Comparison of ENCODE assay signal across 16 cellular contexts in genomic region chr7:214410-215212, GRCh38. TPM values are rescaled to one million over a fixed set of nuclear protein-coding genes. Genes with fewer than 3 reads are reported as not detected.
A peak's percentile ranks its signal among the peaks of the same experiment; 100 is the strongest.
DNase-seq lines count a peak whose midpoint lies in the region; ATAC-seq and TF ChIP-seq lines count a peak whose summit lies in the region.
"Had no signal": no experiment of that assay in that cellular context is flagged by ENCODE, and none has a peak within 500 bp of the region (broad histone marks: within the 10 kb centered on the region; RNA-seq: fewer than 3 reads in every experiment).

No MANE protein-coding gene starts in this region.

- no peaks in the 10 kb centered on the region for H3K27me3 Mint-ChIP-seq in Calu3 (ENCODE audit: unreplicated experiment)
- H3K27me3 Mint-ChIP-seq: activated naive CD8-positive, alpha-beta T cell treated with anti-CD3 and anti-CD28 coated beads for 36 hours; natural killer cell treated with Interleukin-12 subunit alpha and Interleukin-12 subunit beta and Interleukin-15 and Interleukin-18, amount 100 ng/mL, for 72 hours had no signal

- H3K18ac ChIP-seq in neuronal stem cell (ENCODE audit: low read length), result peak overlapping the region; percentile 7

- H4K8ac ChIP-seq in neuronal stem cell (ENCODE audit: low read depth, low read length), result no peak overlapping the region

- peak overlapping the region; percentile 79 for H3K27ac Mint-ChIP-seq in Calu3 (ENCODE audit: unreplicated experiment)
- H3K27ac Mint-ChIP-seq: activated CD8-positive, alpha-beta T cell treated with anti-CD3 and anti-CD28 coated beads, Interleukin-2, amount 10 ng/mL, durations not matched to agents 7 days and 5 days; activated naive CD8-positive, alpha-beta T cell treated with anti-CD3 and anti-CD28 coated beads for 36 hours; natural killer cell treated with Interleukin-12 subunit alpha and Interleukin-12 subunit beta and Interleukin-15 and Interleukin-18, amount 100 ng/mL, for 72 hours had no signal

- POLR2A ChIA-PET in RWPE1 (lab: Yijun Ruan, JAX; ENCODE audit: low non-redundant PET), result no interaction called here

- peaks cover 24% of the 10 kb centered on the region for H3K4me1 Mint-ChIP-seq in Calu3 (ENCODE audit: low read depth, unreplicated experiment)
- H3K4me1 Mint-ChIP-seq: activated naive CD8-positive, alpha-beta T cell treated with anti-CD3 and anti-CD28 coated beads for 36 hours had no signal

- no peak for ATAC-seq in HG02840 (IDR thresholded peaks at IDR 0.05; ENCODE audit: low FRiP score, unreplicated experiment)
- ATAC-seq in HG02852 (IDR thresholded peaks at IDR 0.05; ENCODE audit: unreplicated experiment), result no peak
- ATAC-seq: activated CD8-positive, alpha-beta T cell treated with anti-CD3 and anti-CD28 coated beads, Interleukin-2, amount 10 ng/mL, durations not matched to agents 7 days and 5 days; natural killer cell treated with Interleukin-12 subunit alpha and Interleukin-12 subunit beta and Interleukin-15 and Interleukin-18, amount 100 ng/mL, for 72 hours had no signal

- H3K9me3 Mint-ChIP-seq in Calu3 (ENCODE audit: low read depth, unreplicated experiment), result no peaks in the 10 kb centered on the region
- H3K9me3 Mint-ChIP-seq: activated naive CD8-positive, alpha-beta T cell treated with anti-CD3 and anti-CD28 coated beads for 36 hours; natural killer cell treated with Interleukin-12 subunit alpha and Interleukin-12 subunit beta and Interleukin-15 and Interleukin-18, amount 100 ng/mL, for 72 hours had no signal

- H2AFZ ChIP-seq in fibroblast of lung (ENCODE audit: low read length) (no peak overlapping the region), neuronal stem cell (ENCODE audit: low read length) (no peak overlapping the region)

- H3K27me3 ChIP-seq in fibroblast of lung (ENCODE audit: control insufficient read depth, insufficient read depth, low read length), result no peaks in the 10 kb centered on the region
- no peaks in the 10 kb centered on the region for H3K27me3 ChIP-seq in neuronal stem cell (ENCODE audit: control insufficient read depth in 3 of 3, insufficient read depth in 3 of 3, low read depth in 1 of 3, low read length in 3 of 3)

- peaks cover 34% of the 10 kb centered on the region for H3K79me2 ChIP-seq in fibroblast of lung (ENCODE audit: control insufficient read depth, insufficient read depth, low read length)

- H3K9me3 ChIP-seq in fibroblast of lung (ENCODE audit: control insufficient read depth, insufficient read depth, low read depth, low read length), result no peaks in the 10 kb centered on the region
- peaks cover 5 to 9% of the 10 kb centered on the region in 2 donors for H3K9me3 ChIP-seq in neuronal stem cell (replicated peaks in 1 of 2; ENCODE audit: control insufficient read depth in 2 of 2, insufficient read depth in 1 of 2, low read depth in 1 of 2, low read length in 2 of 2)
- H3K9me3 ChIP-seq: HAP-1 had no signal

- no peak overlapping the region for H3K14ac ChIP-seq in neuronal stem cell (ENCODE audit: low read length)

- peaks cover 29% of the 10 kb centered on the region for H3K36me3 ChIP-seq in fibroblast of lung (ENCODE audit: control insufficient read depth, insufficient read depth, low read length)
- H3K36me3 ChIP-seq in neuronal stem cell (replicated peaks in 1 of 2; ENCODE audit: control insufficient read depth in 2 of 2, insufficient read depth in 2 of 2, low read length in 2 of 2), result no peaks in the 10 kb centered on the region
- H3K36me3 ChIP-seq: HAP-1 had no signal

- CTCF ChIA-PET in Calu3 (lab: Charles Lee) (interaction anchor here (0.6 to 1.4 kb wide), 3 partner anchors 17 to 49 kb away, joined by 3 to 4 read pairs (median 3); no protein-coding TSS in a partner anchor), RWPE1 (lab: Yijun Ruan, JAX) (no interaction called here)

- no peak overlapping the region for H2BK5ac ChIP-seq in neuronal stem cell (ENCODE audit: low read length)

- H3K4me1 ChIP-seq in fibroblast of lung (ENCODE audit: control insufficient read depth, extremely low read depth, insufficient read depth, low read length) (peaks cover 5% of the 10 kb centered on the region), neuronal stem cell (ENCODE audit: control insufficient read depth in 2 of 2, insufficient read depth in 1 of 2, low read depth in 1 of 2, low read length in 2 of 2) (peaks cover 0 to 3% of the 10 kb centered on the region in 2 donors)
- H3K4me1 ChIP-seq: HAP-1 had no signal

- H2BK120ac ChIP-seq in neuronal stem cell (ENCODE audit: low read depth, low read length), result no peak overlapping the region

- H3K4me3 Mint-ChIP-seq in Calu3 (ENCODE audit: low read depth, unreplicated experiment), result peak overlapping the region; percentile 17
- H3K4me3 Mint-ChIP-seq: activated CD8-positive, alpha-beta T cell treated with anti-CD3 and anti-CD28 coated beads, Interleukin-2, amount 10 ng/mL, durations not matched to agents 7 days and 5 days; activated naive CD8-positive, alpha-beta T cell treated with anti-CD3 and anti-CD28 coated beads for 36 hours; natural killer cell treated with Interleukin-12 subunit alpha and Interleukin-12 subunit beta and Interleukin-15 and Interleukin-18, amount 100 ng/mL, for 72 hours had no signal

- DNase-seq in Calu3 (peak; percentile 67), RWPE1 (ENCODE audit: low spot score) (peak; percentile 79), fibroblast of lung (ENCODE audit: low read depth in 2 of 2) (peak; percentile 37 to 92), neuronal stem cell (ENCODE audit: low spot score) (no peak), iPS-NIHi11 (ENCODE audit: low spot score) (no peak), amygdala (lab: John Stamatoyannopoulos, UW) (no peak)
- DNase-seq: activated CD8-positive, alpha-beta T cell treated with anti-CD3 and anti-CD28 coated beads, Interleukin-2, amount 10 ng/mL, durations not matched to agents 7 days and 5 days; activated naive CD8-positive, alpha-beta T cell treated with anti-CD3 and anti-CD28 coated beads for 36 hours; effector memory CD4-positive, alpha-beta T cell; KBM-7; stimulated activated CD4-positive, alpha-beta T cell treated with anti-CD3 and anti-CD28 coated beads, Interleukin-15, amount 100 ng/mL, for 24 hours had no signal

- no peak overlapping the region for H2BK15ac ChIP-seq in neuronal stem cell (ENCODE audit: low read length)

- H3K9ac ChIP-seq in fibroblast of lung (ENCODE audit: insufficient read depth, low read length) (no peak overlapping the region), neuronal stem cell (ENCODE audit: low read depth, low read length, poor library complexity) (peak overlapping the region; percentile 64)

- H3K27ac ChIP-seq in RWPE1 (peak overlapping the region; percentile 61), fibroblast of lung (ENCODE audit: insufficient read depth, low read length) (no peak overlapping the region), neuronal stem cell (replicated peaks; ENCODE audit: low read length) (no peak overlapping the region)

- no peak overlapping the region for H2BK12ac ChIP-seq in neuronal stem cell (ENCODE audit: low read length)

- H2AK5ac ChIP-seq in neuronal stem cell (ENCODE audit: low read depth, low read length), result no peak overlapping the region

- H4K91ac ChIP-seq in neuronal stem cell (ENCODE audit: low read depth, low read length, poor library complexity), result peak overlapping the region; percentile 38

- TF ChIP-seq CTCF in Calu3 (IDR thresholded peaks at IDR 0.05; ENCODE audit: unreplicated experiment), result no peak
- TF ChIP-seq CTCF in RWPE1 (conservative IDR thresholded peaks at IDR 0.05; ENCODE audit: low read depth), result no peak
- no peak for TF ChIP-seq CTCF in fibroblast of lung (conservative IDR thresholded peaks at IDR 0.05 in 1 of 2, IDR thresholded peaks at IDR 0.05 in 1 of 2; ENCODE audit: low read depth in 1 of 2, low read length in 2 of 2)

- no peak overlapping the region for H3K4ac ChIP-seq in neuronal stem cell (ENCODE audit: low read length)

- no peaks in the 10 kb centered on the region for H3K79me1 ChIP-seq in neuronal stem cell (ENCODE audit: low read depth, low read length)

- H3K4me2 ChIP-seq in fibroblast of lung (ENCODE audit: extremely low read depth, insufficient read depth, low read length) (peak overlapping the region; percentile 23), neuronal stem cell (ENCODE audit: insufficient read depth, low read length, poor library complexity, severe bottlenecking) (no peak overlapping the region)

- no TSS peak for BruUV-seq in Calu3 (replicated peaks; lab: Mats Ljungman, UMichigan)

- no CpG with 5 or more reads among the region's 36 CpGs for WGBS in neuronal stem cell (ENCODE audit: extremely low coverage in 2 of 2, insufficient read length in 2 of 2, insufficient replicate concordance in 1 of 2), 2 donors

- H4K20me1 ChIP-seq in fibroblast of lung (ENCODE audit: control insufficient read depth, extremely low read depth, insufficient read depth, low read length), result no peaks in the 10 kb centered on the region

- peaks cover under 1% of the 10 kb centered on the region for H3K36me3 Mint-ChIP-seq in Calu3 (ENCODE audit: insufficient read depth, unreplicated experiment)
- H3K36me3 Mint-ChIP-seq: activated naive CD8-positive, alpha-beta T cell treated with anti-CD3 and anti-CD28 coated beads for 36 hours; natural killer cell treated with Interleukin-12 subunit alpha and Interleukin-12 subunit beta and Interleukin-15 and Interleukin-18, amount 100 ng/mL, for 72 hours had no signal

- no peak overlapping the region for H3K23ac ChIP-seq in neuronal stem cell (ENCODE audit: low read depth, low read length, poor library complexity)

- H3K4me3 ChIP-seq in fibroblast of lung (replicated peaks in 1 of 4; ENCODE audit: control extremely low read depth in 1 of 4, insufficient read depth in 1 of 4, low read depth in 3 of 4, low read length in 4 of 4) (no peak overlapping the region), neuronal stem cell (ENCODE audit: low read length in 2 of 2) (peak overlapping the region in 1 of 2 donors; percentile 55)
- H3K4me3 ChIP-seq: HAP-1 had no signal

- intact Hi-C loops in Calu3 (cut with micrococcal nuclease; ENCODE audit: unreplicated experiment), result no loop called here

RNA-seq across cellular contexts. Expression of gene FAM20C, which starts 22.2 kb away (rescaled TPM):
- total RNA-seq in Calu3 (2022) (4.9 and 9.1 TPM in 2 replicates), fibroblast of lung (52.9 and 70.7 TPM in 2 replicates)
- 31.8 and 49.8 TPM in 2 replicates for polyA plus RNA-seq in fibroblast of lung
- polyA plus RNA-seq in fibroblast of lung (2012), result 63.2 and 98.4 TPM in 2 replicates
- polyA minus RNA-seq in fibroblast of lung (ENCODE audit: low replicate concordance), result 34.0 and 76.6 TPM in 2 replicates
- polyA plus RNA-seq in neuronal stem cell (2013, experiment 1 of 2), result 7.3 TPM
- 7.3 TPM for polyA plus RNA-seq in neuronal stem cell (2013, experiment 2 of 2)
- total RNA-seq: T-helper 1 cell treated with Interleukin-12 subunit alpha and Interleukin-12 subunit beta and Interleukin-4 antibody, amounts not matched to agents 30 ng/mL and 1 ng/mL, for 36 hours had no signal

Comparison
In these comparisons a context has a peak if more than half of its experiments do, and no peak if none do; other contexts are left out.
1. DNase-seq: peak in Calu3 (single experiment), RWPE1 (single experiment) and fibroblast of lung (2 of 2); none in neuronal stem cell (single experiment), iPS-NIHi11 (single experiment) and amygdala (0 of 56).